Comparison of ENCODE assay signal across 9 cellular contexts in the genomic region with DNA sequence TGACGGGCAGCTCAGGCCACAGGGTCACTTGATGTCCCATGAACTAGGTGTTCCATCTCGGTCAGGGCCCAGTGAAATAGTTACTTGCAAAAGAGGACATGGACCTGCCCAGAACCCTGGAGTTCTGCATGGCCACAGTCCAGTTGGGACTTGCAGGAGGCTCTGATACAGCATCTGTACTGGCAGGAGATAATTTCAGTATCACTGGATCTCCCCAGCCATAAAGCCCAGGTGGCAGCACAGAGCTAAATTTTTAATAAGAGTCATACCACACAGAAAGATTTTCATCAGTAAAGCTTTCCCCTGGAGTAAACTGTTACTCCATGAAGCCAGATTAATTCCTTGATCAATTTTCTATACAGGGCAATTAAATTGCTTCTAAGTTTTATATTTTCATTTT. TPM values are rescaled to one million over a fixed set of nuclear protein-coding genes. Genes with fewer than 3 reads are reported as not detected.
DNase-seq lines count a peak whose midpoint lies in the region; ATAC-seq and TF ChIP-seq lines count a peak whose summit lies in the region.
"Had no signal": no experiment of that assay in that cellular context is flagged by ENCODE, and none has a peak within 500 bp of the region (broad histone marks: within the 10 kb centered on the region; RNA-seq: fewer than 3 reads in every experiment).

No MANE protein-coding gene starts in this region.

- no peaks in the 10 kb centered on the region for H3K79me1 ChIP-seq in H9 (ENCODE audit: insufficient read depth, low read depth, low read length, poor library complexity, severe bottlenecking)

- TF ChIP-seq CTCF in H9 (conservative IDR thresholded peaks at IDR 0.05) (peak; percentile 21; the same call in 2 of the 3 replicates), VCaP (conservative IDR thresholded peaks at IDR 0.05) (peak; percentile 71)

- no peak overlapping the region for H2BK120ac ChIP-seq in H9 (ENCODE audit: low read depth, low read length, poor library complexity, severe bottlenecking)

- peaks cover 3% of the 10 kb centered on the region for H4K20me1 ChIP-seq in H9 (ENCODE audit: control insufficient read depth, insufficient read depth, insufficient read length)

- H3K79me2 ChIP-seq in H9 (ENCODE audit: insufficient read depth, low read length) = no peaks in the 10 kb centered on the region

- H2BK12ac ChIP-seq in H9 (ENCODE audit: insufficient read length, low read depth, low read length) = no peak overlapping the region

- H3K9me3 ChIP-seq in CD4-positive, CD25-positive, alpha-beta regulatory T cell (ENCODE audit: control insufficient read depth in 2 of 2, low read length in 2 of 2) = no peaks in the 10 kb centered on the region
- H3K9me3 ChIP-seq in H9 (ENCODE audit: control insufficient read depth, low read depth, low read length) = no peaks in the 10 kb centered on the region

- no peaks in the 10 kb centered on the region for H3K23me2 ChIP-seq in H9 (ENCODE audit: insufficient read length, low read depth, low read length, poor library complexity, severe bottlenecking)

- H4K91ac ChIP-seq in H9 (ENCODE audit: insufficient read length, low read depth, low read length) = no peak overlapping the region

- intact Hi-C loops in Right ventricle myocardium inferior (cut with DNase I) = no loop called here

- no peak overlapping the region for H3K14ac ChIP-seq in H9 (ENCODE audit: insufficient read depth, low read length)

- H3K4me1 ChIP-seq in CD4-positive, CD25-positive, alpha-beta regulatory T cell (ENCODE audit: control insufficient read depth, insufficient read depth, low read length, poor library complexity, severe bottlenecking) = peaks cover 6% of the 10 kb centered on the region
- no peaks in the 10 kb centered on the region for H3K4me1 ChIP-seq in H9 (ENCODE audit: insufficient read depth, low read length)

- no peak overlapping the region for H3K4me3 ChIP-seq in CD4-positive, CD25-positive, alpha-beta regulatory T cell (ENCODE audit: low read depth, low read length)

- H3K23ac ChIP-seq in H9 (ENCODE audit: insufficient read length, low read depth, low read length) = no peak overlapping the region

- no peak overlapping the region for H3K4ac ChIP-seq in H9 (ENCODE audit: low read depth, low read length)

- peak overlapping the region in 2 of 3 donors; percentile 38 to 71 for H3K27ac Mint-ChIP-seq in CD4-positive, CD25-positive, alpha-beta regulatory T cell
- no peak overlapping the region for H3K27ac Mint-ChIP-seq in H9

- H3K36me3 Mint-ChIP-seq in CD4-positive, CD25-positive, alpha-beta regulatory T cell = no peaks in the 10 kb centered on the region
- H3K36me3 Mint-ChIP-seq in H9 (ENCODE audit: insufficient read depth in 1 of 3, low read depth in 3 of 3) = peaks cover 0 to 8% (median 4%) of the 10 kb centered on the region in 3 experiments; a peak in 3 of 7 replicates

- H3T11ph ChIP-seq in H9 (ENCODE audit: low read length) = no peak overlapping the region

- no peaks in the 10 kb centered on the region for H3K27me3 Mint-ChIP-seq in CD4-positive, CD25-positive, alpha-beta regulatory T cell
- no peaks in the 10 kb centered on the region for H3K27me3 Mint-ChIP-seq in H9 (ENCODE audit: low read depth)

- H3K56ac ChIP-seq in H9 (ENCODE audit: insufficient read length, low read depth, low read length) = no peak overlapping the region

- H3K9me3 Mint-ChIP-seq in CD4-positive, CD25-positive, alpha-beta regulatory T cell = no peaks in the 10 kb centered on the region
- H3K9me3 Mint-ChIP-seq in H9 = no peaks in the 10 kb centered on the region; a peak in 1 of 5 replicates

- H3K4me1 Mint-ChIP-seq in CD4-positive, CD25-positive, alpha-beta regulatory T cell = peaks cover 0 to 23% (median 11%) of the 10 kb centered on the region in 4 donors
- peaks cover 0 to 3% of the 10 kb centered on the region in 2 experiments; a peak in 2 of 4 replicates for H3K4me1 Mint-ChIP-seq in H9

- no peak overlapping the region for H4K8ac ChIP-seq in H9 (replicated peaks; ENCODE audit: insufficient read length, low read depth, low read length)

- no peaks in the 10 kb centered on the region for H3K27me3 ChIP-seq in CD4-positive, CD25-positive, alpha-beta regulatory T cell (ENCODE audit: control insufficient read depth, insufficient read depth, low read length)
- H3K27me3 ChIP-seq in H9 (ENCODE audit: insufficient read depth, low read length) = no peaks in the 10 kb centered on the region

- ATAC-seq in CD4-positive, CD25-positive, alpha-beta regulatory T cell (ENCODE audit: low read depth in 2 of 2) = no peak
- ATAC-seq in left lobe of liver (peak; percentile 84), Right ventricle myocardium inferior (no peak)

- H2BK15ac ChIP-seq in H9 (ENCODE audit: low read depth, low read length) = no peak overlapping the region

- peak in 1 of 3 donors; percentile 51 for DNase-seq in CD4-positive, CD25-positive, alpha-beta regulatory T cell
- DNase-seq in H9 (no peak), left lobe of liver (ENCODE audit: low spot score) (no peak), UCSD-AML1 (lab: John Stamatoyannopoulos, UW; ENCODE audit: unreplicated experiment) (no peak), ureter (ENCODE audit: low spot score) (no peak), NCI-H1930 (lab: John Stamatoyannopoulos, UW) (no peak), Right ventricle myocardium inferior (ENCODE audit: missing footprints) (no peak)

- no peak overlapping the region for H3K9ac ChIP-seq in H9 (ENCODE audit: extremely low read depth, insufficient read length, low read length)

- H3K18ac ChIP-seq in H9 (ENCODE audit: insufficient read length, low read depth, low read length) = no peak overlapping the region

- H3K4me3 Mint-ChIP-seq in CD4-positive, CD25-positive, alpha-beta regulatory T cell = no peak overlapping the region
- no peak overlapping the region for H3K4me3 Mint-ChIP-seq in H9

- H2AK5ac ChIP-seq in H9 (ENCODE audit: insufficient read length, low read length) = no peak overlapping the region

- no peak overlapping the region for H2BK20ac ChIP-seq in H9 (ENCODE audit: low read depth, low read length, poor library complexity, severe bottlenecking)

- WGBS in H9 (ENCODE audit: extremely low coverage, insufficient read length, low lambda C conversion rate) = no CpG with 5 or more reads among the region's 2 CpGs

- H3K4me2 ChIP-seq in H9 (ENCODE audit: insufficient read depth, insufficient read length, low read length) = no peak overlapping the region

- no peak overlapping the region for H2AFZ ChIP-seq in H9 (ENCODE audit: low read length)

- H3K36me3 ChIP-seq in CD4-positive, CD25-positive, alpha-beta regulatory T cell (ENCODE audit: control insufficient read depth, insufficient read depth, low read length) = peaks cover 3% of the 10 kb centered on the region

- H3K27ac ChIP-seq in CD4-positive, CD25-positive, alpha-beta regulatory T cell (ENCODE audit: insufficient read depth, low read length, poor library complexity, severe bottlenecking) = no peak overlapping the region
- H3K27ac ChIP-seq in H9 (ENCODE audit: insufficient read length, low read depth, low read length) (no peak overlapping the region), VCaP (no peak overlapping the region)
- H3K27ac ChIP-seq: epithelial cell of prostate had no signal

- H2BK5ac ChIP-seq in H9 (ENCODE audit: insufficient read length, low read length) = no peak overlapping the region

- H4K5ac ChIP-seq in H9 (ENCODE audit: insufficient read length, low read depth, low read length) = no peak overlapping the region

RNA-seq across cellular contexts. Expression of gene SLC16A5, which starts 18.0 kb away (rescaled TPM):
- 9.3 TPM for total RNA-seq in CD4-positive, CD25-positive, alpha-beta regulatory T cell
- polyA plus RNA-seq in CD4-positive, CD25-positive, alpha-beta regulatory T cell = 1 to 10 TPM; 1.3 to 2.6 (median 2.0) TPM
- 17.0 and 17.1 TPM in 2 replicates for total RNA-seq in H9 (2021)
- total RNA-seq in left lobe of liver = 1.2 TPM
- total RNA-seq in ureter = 77.7 TPM
- 7.1 TPM for total RNA-seq in Right ventricle myocardium inferior

RNA-seq across cellular contexts. Expression of gene KCTD2, which starts 22.8 kb away (rescaled TPM):
- 23.4 TPM for total RNA-seq in CD4-positive, CD25-positive, alpha-beta regulatory T cell
- 1 to 10 TPM; 5.8 to 10.0 (median 8.1) TPM for polyA plus RNA-seq in CD4-positive, CD25-positive, alpha-beta regulatory T cell
- total RNA-seq in H9 (2021) (40.1 and 41.6 TPM in 2 replicates), left lobe of liver (7.0 TPM), ureter (25.3 TPM), Right ventricle myocardium inferior (26.7 TPM)

RNA-seq across cellular contexts. Expression of gene ATP5PD, which starts 23.0 kb away (rescaled TPM):
- total RNA-seq in CD4-positive, CD25-positive, alpha-beta regulatory T cell = 139 TPM
- polyA plus RNA-seq in CD4-positive, CD25-positive, alpha-beta regulatory T cell = 100 to 1,000 TPM; 410 to 536 (median 467) TPM
- total RNA-seq in H9 (2021) = 344 TPM in 2 replicates
- total RNA-seq in left lobe of liver = 177 TPM
- total RNA-seq in ureter = 270 TPM
- 863 TPM for total RNA-seq in Right ventricle myocardium inferior

RNA-seq across cellular contexts. Expression of gene ARMC7, which starts 40.0 kb away (rescaled TPM):
- 12.8 TPM for total RNA-seq in CD4-positive, CD25-positive, alpha-beta regulatory T cell
- polyA plus RNA-seq in CD4-positive, CD25-positive, alpha-beta regulatory T cell = 1 to 10 TPM; 3.1 to 4.6 (median 4.2) TPM
- total RNA-seq in H9 (2021) = 22.4 and 22.8 TPM in 2 replicates
- total RNA-seq in left lobe of liver = 5.6 TPM
- 13.8 TPM for total RNA-seq in ureter
- 6.4 TPM for total RNA-seq in Right ventricle myocardium inferior

RNA-seq across cellular contexts. Expression of gene MRPL58, which starts 57.3 kb away (rescaled TPM):
- total RNA-seq in CD4-positive, CD25-positive, alpha-beta regulatory T cell = 25.7 TPM
- polyA plus RNA-seq in CD4-positive, CD25-positive, alpha-beta regulatory T cell = 10 to 100 TPM; 64.0 to 95.8 (median 74.6) TPM
- total RNA-seq in H9 (2021) (41.0 and 43.2 TPM in 2 replicates), left lobe of liver (25.8 TPM), ureter (32.1 TPM), Right ventricle myocardium inferior (51.4 TPM)

Comparison
In these comparisons a context has a peak if more than half of its experiments do, and no peak if none do; other contexts are left out.
1. H3K27ac Mint-ChIP-seq: peak in CD4-positive, CD25-positive, alpha-beta regulatory T cell (2 of 3); none in H9 (0 of 3).